28 cellular contexts compared by ENCODE assay signal in the genomic region with DNA sequence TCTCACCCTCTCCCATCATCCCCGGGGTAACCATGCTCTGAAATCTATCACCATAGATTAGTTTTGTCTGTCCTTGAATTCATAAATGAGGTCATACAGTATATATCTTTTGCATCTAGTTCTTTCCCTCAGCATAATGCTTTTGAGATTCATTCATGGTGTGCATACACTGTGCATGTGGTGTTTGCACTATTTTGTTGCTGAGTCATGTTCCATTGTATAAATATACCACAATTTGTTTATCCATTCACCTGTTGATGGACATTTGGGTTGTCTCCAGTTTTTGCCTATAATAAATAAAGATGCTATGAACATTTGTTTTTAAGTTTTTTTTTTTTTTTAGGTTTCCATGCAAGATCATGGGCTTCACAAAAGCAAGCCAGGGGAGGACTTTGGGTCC. TPM values are rescaled to one million over a fixed set of nuclear protein-coding genes. Genes with fewer than 3 reads are reported as not detected.
DNase-seq lines count a peak whose midpoint lies in the region; ATAC-seq, FAIRE-seq and TF ChIP-seq lines count a peak whose summit lies in the region.
"Had no signal": no experiment of that assay in that cellular context is flagged by ENCODE, and none has a peak within 500 bp of the region (broad histone marks: within the 10 kb centered on the region; RNA-seq: fewer than 3 reads in every experiment).

No MANE protein-coding gene starts in this region.

- H3K27me3 ChIP-seq in OCI-LY1 (ENCODE audit: insufficient read depth, low read length) = peaks cover 3% of the 10 kb centered on the region; the same call in 1 of the 2 replicates
- H3K27me3 ChIP-seq in endothelial cell of umbilical vein (ENCODE audit: control insufficient read depth in 2 of 2, insufficient read depth in 2 of 2, low read length in 2 of 2) = peaks cover 8 to 14% of the 10 kb centered on the region in 2 experiments
- H3K27me3 ChIP-seq: tibial nerve had no signal

- TF ChIP-seq CTCF in OCI-LY1 (IDR thresholded peaks at IDR 0.05; ENCODE audit: low read length) = no peak
- TF ChIP-seq CTCF in endothelial cell of umbilical vein (IDR thresholded peaks at IDR 0.05; ENCODE audit: extremely low read depth in 1 of 2, insufficient read depth in 1 of 2, low read depth in 1 of 2, low read length in 2 of 2) = no peak

- H3K9me2 ChIP-seq in OCI-LY1 (ENCODE audit: low read depth, low read length) = no peaks in the 10 kb centered on the region
- H3K9me2 ChIP-seq: SK-N-SH had no signal

- POLR2A ChIA-PET in endothelial cell of umbilical vein (lab: Charles Lee) = no interaction called here

- H3K9ac ChIP-seq in OCI-LY1 (ENCODE audit: low read length) = peak overlapping the region; percentile 64
- no peak overlapping the region for H3K9ac ChIP-seq in endothelial cell of umbilical vein (replicated peaks; ENCODE audit: extremely low read depth, insufficient read depth, low read length)
- H3K9ac ChIP-seq: SK-N-SH had no signal

- DNase-seq in DMS153 (lab: John Stamatoyannopoulos, UW) (peak; percentile 0), DMS153 treated with DMSO at 0.1 percent for 48 hours (lab: John Stamatoyannopoulos, UW; ENCODE audit: unreplicated experiment) (no peak), H4 (ENCODE audit: low spot score) (peak; percentile 9), endothelial cell of umbilical vein (ENCODE audit: low read depth, low spot score) (peak; percentile 16), GM12892 (ENCODE audit: insufficient read length) (no peak), SKM-1 (lab: John Stamatoyannopoulos, UW; ENCODE audit: unreplicated experiment) (no peak)
- DNase-seq: 8988T; activated CD4-positive, CD25-positive, alpha-beta regulatory T cell; effector memory CD4-positive, alpha-beta T cell; hypothalamus; immature natural killer cell; left cardiac atrium; mucosa of descending colon; NCI-H1092 treated with DMSO at 0.1 percent for 48 hours; NCI-H2081; NCI-H345; NCI-H774; SK-N-SH; stimulated activated CD4-positive, alpha-beta T cell treated with anti-CD3 and anti-CD28 coated beads, Interleukin-4, amount 100 ng/mL, for 1 hour had no signal

- dilution Hi-C loops in endothelial cell of umbilical vein (cut with MboI; ENCODE audit: extremely low pct_ligation_motif_present, low sequenced_read_pairs) = no loop called here

- H3K4me1 ChIP-seq in OCI-LY1 (ENCODE audit: insufficient read depth, low read length, severe bottlenecking) (peaks cover 13% of the 10 kb centered on the region), endothelial cell of umbilical vein (ENCODE audit: control insufficient read depth, extremely low read depth, insufficient read depth, low read length) (no peaks in the 10 kb centered on the region)
- H3K4me1 ChIP-seq: tibial nerve had no signal

- H3K27ac ChIP-seq in OCI-LY1 (ENCODE audit: low read depth, low read length, poor library complexity, severe bottlenecking) = peak overlapping the region; percentile 7
- H3K27ac ChIP-seq in endothelial cell of umbilical vein (ENCODE audit: insufficient read depth, low read depth, low read length) = no peak overlapping the region
- H3K27ac ChIP-seq: C4-2B, coronary artery, tibial nerve had no signal

- no peak for ATAC-seq in HG02678 (IDR thresholded peaks at IDR 0.05; ENCODE audit: unreplicated experiment)
- ATAC-seq: activated naive CD8-positive, alpha-beta T cell treated with anti-CD3 and anti-CD28 coated beads, Interleukin-2, amount 50 U/mL, for 24 hours; HCT116; left cardiac atrium; mucosa of descending colon had no signal

- intact Hi-C loops in endothelial cell of umbilical vein (cut with micrococcal nuclease) = no loop called here

- CTCF ChIA-PET in endothelial cell of umbilical vein (lab: Charles Lee) = no interaction called here

- no peaks in the 10 kb centered on the region for H3K9me3 ChIP-seq in OCI-LY1 (ENCODE audit: low read length)
- no peaks in the 10 kb centered on the region for H3K9me3 ChIP-seq in endothelial cell of umbilical vein (replicated peaks; ENCODE audit: control insufficient read depth, insufficient read depth, low read length)
- H3K9me3 ChIP-seq: mucosa of descending colon, SK-N-SH, tibial nerve had no signal

- no TSS peak for BruUV-seq in endothelial cell of umbilical vein (replicated peaks; lab: Mats Ljungman, UMichigan)

- no peaks in the 10 kb centered on the region; the same call in 1 of the 2 replicates for H3F3A ChIP-seq in OCI-LY1 (ENCODE audit: insufficient read depth, low read length)

- H3K36me3 ChIP-seq in OCI-LY1 (ENCODE audit: insufficient read depth, low read length) (peaks cover 29% of the 10 kb centered on the region), endothelial cell of umbilical vein (ENCODE audit: control insufficient read depth in 2 of 2, extremely low read depth in 1 of 2, insufficient read depth in 2 of 2, low read length in 2 of 2) (no peaks in the 10 kb centered on the region)
- H3K36me3 ChIP-seq: tibial nerve had no signal

- H3K4me2 ChIP-seq in OCI-LY1 (ENCODE audit: low read length) (peak overlapping the region; percentile 65), endothelial cell of umbilical vein (ENCODE audit: insufficient read depth, low read length) (no peak overlapping the region)
- H3K4me2 ChIP-seq: SK-N-SH had no signal

- no peaks in the 10 kb centered on the region for H3K9me1 ChIP-seq in endothelial cell of umbilical vein (replicated peaks; ENCODE audit: control insufficient read depth, extremely low read depth, insufficient read depth, low read length)

- peak overlapping the region; percentile 67 for H3K4me3 ChIP-seq in OCI-LY1 (ENCODE audit: low read depth, low read length, poor library complexity, severe bottlenecking)
- no peak overlapping the region for H3K4me3 ChIP-seq in endothelial cell of umbilical vein (replicated peaks in 1 of 3; ENCODE audit: insufficient read depth in 1 of 3, low read depth in 1 of 3, low read length in 3 of 3)
- H3K4me3 ChIP-seq: coronary artery, lung, mucosa of descending colon, tibial nerve had no signal

- FAIRE-seq in endothelial cell of umbilical vein (lab: Jason Lieb, UNC) (no peak), GM12892 (lab: Jason Lieb, UNC) (no peak)
- FAIRE-seq: TTC549 had no signal

- no peak overlapping the region for H2AFZ ChIP-seq in OCI-LY1 (ENCODE audit: low read length)
- no peak overlapping the region for H2AFZ ChIP-seq in endothelial cell of umbilical vein (ENCODE audit: low read depth, low read length)

- TF ChIP-seq POLR2A in endothelial cell of umbilical vein (IDR thresholded peaks at IDR 0.05; ENCODE audit: low read depth, low read length) = no peak
- TF ChIP-seq POLR2A in GM12892 (IDR thresholded peaks at IDR 0.05; ENCODE audit: low read depth, low read length) = no peak

- no peaks in the 10 kb centered on the region for H4K20me1 ChIP-seq in OCI-LY1 (ENCODE audit: insufficient read depth, low read length)
- no peaks in the 10 kb centered on the region for H4K20me1 ChIP-seq in endothelial cell of umbilical vein (replicated peaks; ENCODE audit: control insufficient read depth, extremely low read depth, insufficient read depth, low read length)

- H3K79me2 ChIP-seq in OCI-LY1 (ENCODE audit: insufficient read depth, low read length) (peaks cover 19% of the 10 kb centered on the region), endothelial cell of umbilical vein (ENCODE audit: control insufficient read depth, insufficient read depth, low read length) (no peaks in the 10 kb centered on the region)

TF ChIP-seq in endothelial cell of umbilical vein, 7 proteins besides CTCF, POLR2A, EP300 and RAD21:
- no peak for TF ChIP-seq JUN (IDR thresholded peaks at IDR 0.05; ENCODE audit: borderline replicate concordance, insufficient read depth, insufficient read length, low read depth)
- TF ChIP-seq FOS (IDR thresholded peaks at IDR 0.05; ENCODE audit: borderline replicate concordance, insufficient read depth, low read length) = no peak
- TF ChIP-seq POLR2AphosphoS5 (IDR thresholded peaks at IDR 0.05; ENCODE audit: insufficient read depth, low read depth, low read length) = no peak

RNA-seq across cellular contexts. Expression of gene NLRP1, which starts 34.2 kb away (rescaled TPM):
- 11.6 and 11.7 TPM in 2 replicates for total RNA-seq in H4 (2014; rRNA removed; shearing (Covaris generic))
- 50.0 and 53.9 TPM in 2 replicates for total RNA-seq in endothelial cell of umbilical vein
- 43.8 and 48.6 TPM in 2 replicates for polyA plus RNA-seq in endothelial cell of umbilical vein
- polyA plus RNA-seq in endothelial cell of umbilical vein (2011; cell fraction: cytosol; rRNA removed) = 25.9 and 30.3 TPM in 2 replicates
- polyA plus RNA-seq in endothelial cell of umbilical vein (2011; cell fraction: nucleus; rRNA removed) = 216 and 219 TPM in 2 replicates
- 50.3 and 61.8 TPM in 2 replicates for polyA plus RNA-seq in endothelial cell of umbilical vein (2012)
- polyA minus RNA-seq in endothelial cell of umbilical vein = 73.6 and 74.8 TPM in 2 replicates
- polyA minus RNA-seq in endothelial cell of umbilical vein (2011; cell fraction: cytosol; rRNA and poly(A)+ RNA removed) = not detected
- 52.5 and 61.5 TPM in 2 replicates for polyA minus RNA-seq in endothelial cell of umbilical vein (2011; cell fraction: nucleus; rRNA and poly(A)+ RNA removed)
- 20.1 TPM for polyA plus RNA-seq in GM12892 (2012; ENCODE audit: missing spikeins)

Comparison
In these comparisons a context has a peak if more than half of its experiments do, and no peak if none do; other contexts are left out.
1. DNase-seq: peak in DMS153 (single experiment), H4 (single experiment) and endothelial cell of umbilical vein (single experiment); none in DMS153 treated with DMSO at 0.1 percent for 48 hours (single experiment), GM12892 (single experiment) and SKM-1 (single experiment).